ENCODE assay signal across 13 cellular contexts in genomic region chr5:138360941-138361452, GRCh38. TPM values are rescaled to one million over a fixed set of nuclear protein-coding genes. Genes with fewer than 3 reads are reported as not detected.
DNase-seq lines count a peak whose midpoint lies in the region; ATAC-seq and TF ChIP-seq lines count a peak whose summit lies in the region.
"Had no signal": no experiment of that assay in that cellular context is flagged by ENCODE, and none has a peak within 500 bp of the region (broad histone marks: within the 10 kb centered on the region; RNA-seq: fewer than 3 reads in every experiment).

No MANE protein-coding gene starts in this region.

- TF ChIP-seq CTCF in DND-41 (IDR thresholded peaks at IDR 0.05; ENCODE audit: borderline replicate concordance, extremely low read depth, low read length, poor library complexity, severe bottlenecking) = no peak
- TF ChIP-seq CTCF in osteocyte (IDR thresholded peaks at IDR 0.05) = no peak

- no peak overlapping the region for H3K4me2 ChIP-seq in DND-41 (ENCODE audit: insufficient read depth, low read length)

- H3K79me2 ChIP-seq in DND-41 (ENCODE audit: insufficient read depth, low read length) = peaks cover 94% of the 10 kb centered on the region

- H3K4me1 Mint-ChIP-seq in T-helper 2 cell treated with Interferon-gamma antibody and Interleukin-4, amounts not matched to agents 5 μg/mL and 100 μg/mL, for 36 hours (ENCODE audit: low read depth) = peaks cover 11% of the 10 kb centered on the region
- peaks cover 29% of the 10 kb centered on the region for H3K4me1 Mint-ChIP-seq in activated naive CD8-positive, alpha-beta T cell treated with anti-CD3 and anti-CD28 coated beads, Interleukin-2, amount 50 U/mL, for 24 hours
- peaks cover 19% of the 10 kb centered on the region for H3K4me1 Mint-ChIP-seq in osteocyte (ENCODE audit: unreplicated experiment)

- ATAC-seq in DND-41 (ENCODE audit: insufficient read depth, low read depth) = peak; percentile 19; the same call in 1 of the 3 replicates
- peak; percentile 15 for ATAC-seq in activated naive CD8-positive, alpha-beta T cell treated with anti-CD3 and anti-CD28 coated beads, Interleukin-2, amount 50 U/mL, for 24 hours
- no peak for ATAC-seq in aorta (ENCODE audit: low FRiP score)
- ATAC-seq: CD8-positive, alpha-beta T cell had no signal

- H3K4me3 ChIP-seq in DND-41 (ENCODE audit: low read depth in 1 of 2, low read length in 2 of 2) (no peak overlapping the region), aorta (ENCODE audit: low read length in 2 of 2) (no peak overlapping the region)
- H3K4me3 ChIP-seq: dorsolateral prefrontal cortex had no signal

- peaks cover 10% of the 10 kb centered on the region for H3K36me3 Mint-ChIP-seq in T-helper 2 cell treated with Interferon-gamma antibody and Interleukin-4, amounts not matched to agents 5 μg/mL and 100 μg/mL, for 36 hours (ENCODE audit: low read depth)
- peaks cover 2% of the 10 kb centered on the region for H3K36me3 Mint-ChIP-seq in activated naive CD8-positive, alpha-beta T cell treated with anti-CD3 and anti-CD28 coated beads, Interleukin-2, amount 50 U/mL, for 24 hours (ENCODE audit: low read depth)
- peaks cover 2% of the 10 kb centered on the region for H3K36me3 Mint-ChIP-seq in osteocyte (ENCODE audit: unreplicated experiment)

- DNase-seq in T-helper 2 cell treated with Interferon-gamma antibody and Interleukin-4, amounts not matched to agents 5 μg/mL and 100 μg/mL, for 36 hours (ENCODE audit: low spot score) = no peak
- DNase-seq in T-helper 2 cell = no peak
- DNase-seq in DND-41 = no peak
- no peak for DNase-seq in activated naive CD8-positive, alpha-beta T cell treated with anti-CD3 and anti-CD28 coated beads, Interleukin-2, amount 50 U/mL, for 24 hours
- DNase-seq in osteocyte (ENCODE audit: extremely low spot score, unreplicated experiment) = no peak
- no peak for DNase-seq in aorta
- no peak for DNase-seq in NCI-H2227 treated with DMSO at 0.1 percent for 48 hours (lab: John Stamatoyannopoulos, UW)
- DNase-seq in stimulated activated CD4-positive, alpha-beta T cell treated with anti-CD3 and anti-CD28 coated beads, Interleukin-4, amount 100 ng/mL, for 4 hours = no peak
- DNase-seq: activated CD4-positive, alpha-beta T cell treated with anti-CD3 and anti-CD28 coated beads for 4 hours; CD8-positive, alpha-beta T cell; dorsolateral prefrontal cortex; NCI-H1436 treated with DMSO at 0.1 percent for 48 hours; Right ventricle myocardium superior had no signal

- no peak overlapping the region for H2AFZ ChIP-seq in DND-41 (ENCODE audit: low read depth, low read length)

- no peak overlapping the region for H3K27ac ChIP-seq in DND-41 (ENCODE audit: low read length)
- H3K27ac ChIP-seq in aorta (ENCODE audit: low read depth in 1 of 2, low read length in 2 of 2) = no peak overlapping the region

- no peak overlapping the region for H3K4me3 Mint-ChIP-seq in T-helper 2 cell treated with Interferon-gamma antibody and Interleukin-4, amounts not matched to agents 5 μg/mL and 100 μg/mL, for 36 hours
- H3K4me3 Mint-ChIP-seq in activated naive CD8-positive, alpha-beta T cell treated with anti-CD3 and anti-CD28 coated beads, Interleukin-2, amount 50 U/mL, for 24 hours = no peak overlapping the region
- no peak overlapping the region for H3K4me3 Mint-ChIP-seq in osteocyte (ENCODE audit: unreplicated experiment)
- H3K4me3 Mint-ChIP-seq: CD8-positive, alpha-beta T cell had no signal

- H3K9me3 Mint-ChIP-seq in T-helper 2 cell treated with Interferon-gamma antibody and Interleukin-4, amounts not matched to agents 5 μg/mL and 100 μg/mL, for 36 hours = no peaks in the 10 kb centered on the region
- no peaks in the 10 kb centered on the region for H3K9me3 Mint-ChIP-seq in activated naive CD8-positive, alpha-beta T cell treated with anti-CD3 and anti-CD28 coated beads, Interleukin-2, amount 50 U/mL, for 24 hours
- H3K9me3 Mint-ChIP-seq in osteocyte (ENCODE audit: unreplicated experiment) = no peaks in the 10 kb centered on the region
- H3K9me3 Mint-ChIP-seq: CD8-positive, alpha-beta T cell had no signal

- H4K20me1 ChIP-seq in DND-41 (ENCODE audit: insufficient read depth, low read length) = peaks cover 40% of the 10 kb centered on the region; the same call in 1 of the 2 replicates

- H3K36me3 ChIP-seq in DND-41 (ENCODE audit: insufficient read depth, low read length) (peaks cover 2% of the 10 kb centered on the region; the same call in 1 of the 2 replicates), aorta (ENCODE audit: control insufficient read depth in 1 of 2, insufficient read depth in 2 of 2, low read length in 1 of 2) (no peaks in the 10 kb centered on the region)

- H3K4me1 ChIP-seq in DND-41 (ENCODE audit: insufficient read depth, low read length) = no peaks in the 10 kb centered on the region; the same call in 1 of the 2 replicates
- peaks cover 1 to 6% of the 10 kb centered on the region in 2 donors for H3K4me1 ChIP-seq in aorta (ENCODE audit: control insufficient read depth in 1 of 2, insufficient read depth in 2 of 2, low read length in 2 of 2)

- no peak overlapping the region for H3K9ac ChIP-seq in DND-41 (ENCODE audit: low read depth, low read length)

- H3K27me3 Mint-ChIP-seq in T-helper 2 cell treated with Interferon-gamma antibody and Interleukin-4, amounts not matched to agents 5 μg/mL and 100 μg/mL, for 36 hours (ENCODE audit: low read depth) = no peaks in the 10 kb centered on the region
- no peaks in the 10 kb centered on the region for H3K27me3 Mint-ChIP-seq in activated naive CD8-positive, alpha-beta T cell treated with anti-CD3 and anti-CD28 coated beads, Interleukin-2, amount 50 U/mL, for 24 hours
- H3K27me3 Mint-ChIP-seq in osteocyte (ENCODE audit: unreplicated experiment) = no peaks in the 10 kb centered on the region

- H3K9me3 ChIP-seq in DND-41 (ENCODE audit: insufficient read depth, low read length, severe bottlenecking) (no peaks in the 10 kb centered on the region), aorta (ENCODE audit: control insufficient read depth, low read length) (no peaks in the 10 kb centered on the region)

- H3K27me3 ChIP-seq in DND-41 (ENCODE audit: insufficient read depth, low read length, poor library complexity) = no peaks in the 10 kb centered on the region
- H3K27me3 ChIP-seq in aorta (ENCODE audit: control insufficient read depth in 1 of 2, insufficient read depth in 2 of 2, low read length in 1 of 2) = no peaks in the 10 kb centered on the region
- H3K27me3 ChIP-seq: dorsolateral prefrontal cortex had no signal

- WGBS in aorta, 2 donors = 91 to 97% methylated on average over 1 of the region's 1 CpG

- H3K27ac Mint-ChIP-seq in T-helper 2 cell treated with Interferon-gamma antibody and Interleukin-4, amounts not matched to agents 5 μg/mL and 100 μg/mL, for 36 hours = peak overlapping the region; percentile 62
- peak overlapping the region; percentile 21 for H3K27ac Mint-ChIP-seq in activated naive CD8-positive, alpha-beta T cell treated with anti-CD3 and anti-CD28 coated beads, Interleukin-2, amount 50 U/mL, for 24 hours
- H3K27ac Mint-ChIP-seq in osteocyte (ENCODE audit: unreplicated experiment) = peak overlapping the region; percentile 38
- H3K27ac Mint-ChIP-seq: CD8-positive, alpha-beta T cell had no signal

- intact Hi-C loops in aorta (cut with DNase I) = no loop called here

RNA-seq across cellular contexts. Expression of gene KDM3B, which starts 8.5 kb away (rescaled TPM):
- total RNA-seq in osteocyte (65.2 and 67.4 TPM in 2 replicates), aorta (10 to 100 TPM; 55.9 to 66.0 TPM)
- 10 to 100 TPM; 17.4 to 27.2 TPM for polyA plus RNA-seq in aorta

RNA-seq across cellular contexts. Expression of gene FAM53C, which starts 22.9 kb away (rescaled TPM):
- total RNA-seq in osteocyte (45.6 and 45.7 TPM in 2 replicates), aorta (10 to 100 TPM; 25.8 to 26.7 TPM)
- polyA plus RNA-seq in aorta = 10 to 100 TPM in 1 of 2 donors, 1 to 10 TPM in 1; 9.9 to 14.7 TPM

RNA-seq across cellular contexts. Expression of gene CDC25C, which starts 29.4 kb away (rescaled TPM):
- total RNA-seq in osteocyte (1.9 and 2.2 TPM in 2 replicates), aorta (not detected)
- polyA plus RNA-seq in aorta = under 1 TPM in 1 of 2 donors, not detected in 1; 0.38 TPM
- total RNA-seq: CD8-positive, alpha-beta T cell had no signal
